ENCODE assay signal across 21 cellular contexts in the genomic region with DNA sequence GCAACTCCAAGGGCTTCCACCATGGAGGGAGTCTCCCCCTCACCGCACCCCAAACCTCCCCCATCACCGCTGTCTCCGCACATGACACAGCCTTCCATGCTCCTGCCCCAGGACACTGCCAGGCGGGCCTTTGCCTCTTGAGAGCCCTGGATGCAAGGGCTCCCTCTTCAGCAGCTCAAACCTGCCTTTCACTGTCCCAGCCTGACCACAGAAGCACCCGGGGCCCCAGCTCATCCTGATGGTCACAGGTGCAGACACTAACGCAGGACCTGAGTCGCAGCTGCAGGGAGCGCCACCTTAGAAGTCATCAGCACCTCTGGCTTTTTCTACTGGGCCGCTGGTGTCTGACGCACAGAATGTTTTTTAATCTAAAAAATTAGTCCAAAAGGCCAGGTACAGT. TPM values are rescaled to one million over a fixed set of nuclear protein-coding genes. Genes with fewer than 3 reads are reported as not detected.
DNase-seq lines count a peak whose midpoint lies in the region; ATAC-seq and TF ChIP-seq lines count a peak whose summit lies in the region.
"Had no signal": no experiment of that assay in that cellular context is flagged by ENCODE, and none has a peak within 500 bp of the region (broad histone marks: within the 10 kb centered on the region; RNA-seq: fewer than 3 reads in every experiment).

No MANE protein-coding gene starts in this region.

- peaks cover 100% of the 10 kb centered on the region for H3K4me1 ChIP-seq in BLaER1
- peaks cover 80% of the 10 kb centered on the region for H3K4me1 ChIP-seq in CD4-positive, alpha-beta memory T cell (ENCODE audit: insufficient read depth, low read length)
- H3K4me1 ChIP-seq: breast epithelium had no signal

- H3K4me3 ChIP-seq in BLaER1, result peak overlapping the region; percentile 54; the same call in 1 of the 2 replicates
- H3K4me3 ChIP-seq in CD4-positive, alpha-beta memory T cell (ENCODE audit: low read length in 2 of 2), result no peak overlapping the region
- H3K4me3 ChIP-seq: breast epithelium, SJSA1, upper lobe of right lung had no signal

- H3K27me3 ChIP-seq in BLaER1 (no peaks in the 10 kb centered on the region), layer of hippocampus (ENCODE audit: control insufficient read depth, insufficient read depth, low read length) (no peaks in the 10 kb centered on the region)
- H3K27me3 ChIP-seq in CD4-positive, alpha-beta memory T cell (ENCODE audit: insufficient read depth, low read length), result no peaks in the 10 kb centered on the region
- H3K27me3 ChIP-seq: breast epithelium, SJSA1, upper lobe of right lung had no signal

- no peaks in the 10 kb centered on the region for H4K20me1 ChIP-seq in BLaER1

- DNase-seq in CD4-positive, alpha-beta memory T cell, result no peak
- DNase-seq in RWPE1 (ENCODE audit: low spot score) (no peak), posterior cingulate gyrus (no peak)
- DNase-seq in NK-92 treated with Interleukin-12 subunit alpha and Interleukin-12 subunit beta, amount 100 ng/mL, for 24 hours (lab: John Stamatoyannopoulos, UW), result no peak
- DNase-seq: activated CD8-positive, alpha-beta memory T cell treated with anti-CD3 and anti-CD28 coated beads, Interleukin-2, amount 50 U/mL, for 48 hours; mammary epithelial cell; natural killer cell; NCI-H1417 treated with DMSO at 0.1 percent for 48 hours; NCI-H69; PC-3; stimulated activated CD4-positive, alpha-beta T cell treated with anti-CD3 and anti-CD28 coated beads, Interleukin-2, amount 100 ng/mL, for 24 hours; stimulated activated naive CD8-positive, alpha-beta T cell treated with anti-CD3 and anti-CD28 coated beads, Interleukin-15, amount 100 ng/mL, for 72 hours; T-helper 9 cell; upper lobe of right lung had no signal

- H3K27ac ChIP-seq in BLaER1, result peak overlapping the region; percentile 98
- peak overlapping the region; percentile 53 for H3K27ac ChIP-seq in CD4-positive, alpha-beta memory T cell (ENCODE audit: low read depth, low read length)
- peak overlapping the region; percentile 70 for H3K27ac ChIP-seq in VCaP
- H3K27ac ChIP-seq in layer of hippocampus (ENCODE audit: low read depth, low read length), result peak overlapping the region; percentile 87
- no peak overlapping the region for H3K27ac ChIP-seq in RWPE1
- H3K27ac ChIP-seq: breast epithelium, SJSA1, upper lobe of right lung had no signal

- H3K4me1 Mint-ChIP-seq in CD4-positive, alpha-beta memory T cell, result peaks cover 42 to 86% (median 65%) of the 10 kb centered on the region in 4 donors

- peak overlapping the region; percentile 97 for H3K4me2 ChIP-seq in BLaER1

- intact Hi-C loops in CD4-positive, alpha-beta memory T cell (cut with micrococcal nuclease), result loop anchor here (2.0 kb wide), 2 partner anchors 18 to 20 kb away; no protein-coding TSS in a partner anchor
- intact Hi-C loops in posterior cingulate gyrus (cut with DNase I), result no loop called here

- TF ChIP-seq CTCF in VCaP (conservative IDR thresholded peaks at IDR 0.05), result no peak
- TF ChIP-seq CTCF in RWPE1 (conservative IDR thresholded peaks at IDR 0.05; ENCODE audit: low read depth), result no peak

- peak overlapping the region; percentile 96 to 98 (median 97) for H3K27ac Mint-ChIP-seq in CD4-positive, alpha-beta memory T cell

- peak overlapping the region; percentile 88 for H3K9ac ChIP-seq in BLaER1

- CTCF ChIA-PET in CD4-positive, alpha-beta memory T cell (lab: Charles Lee; ENCODE audit: partially characterized antibody), result interaction anchor here (1.3 to 28.9 kb wide), 6 partner anchors 11 to 67 kb away, joined by 3 to 845 read pairs (median 54); a partner anchor contains a TSS
- CTCF ChIA-PET in RWPE1 (lab: Yijun Ruan, JAX), result no interaction called here

- ATAC-seq in HG02938 (IDR thresholded peaks at IDR 0.05; ENCODE audit: unreplicated experiment), result no peak
- ATAC-seq: PC-3, upper lobe of right lung had no signal

- H3K9me3 Mint-ChIP-seq in CD4-positive, alpha-beta memory T cell, result no peaks in the 10 kb centered on the region
- H3K9me3 Mint-ChIP-seq: natural killer cell; stimulated activated naive CD8-positive, alpha-beta T cell treated with anti-CD3 and anti-CD28 coated beads, Interleukin-15, amount 100 ng/mL, for 72 hours had no signal

- peaks cover 79% of the 10 kb centered on the region for H3K36me3 ChIP-seq in BLaER1
- H3K36me3 ChIP-seq in CD4-positive, alpha-beta memory T cell (ENCODE audit: insufficient read depth, low read length), result peaks cover 38% of the 10 kb centered on the region
- H3K36me3 ChIP-seq: breast epithelium, SJSA1 had no signal

- peak overlapping the region in 7 of 8 donors; percentile 54 to 82 (median 78) for H3K4me3 Mint-ChIP-seq in CD4-positive, alpha-beta memory T cell
- H3K4me3 Mint-ChIP-seq: natural killer cell had no signal

- H3K9me3 ChIP-seq in BLaER1, result no peaks in the 10 kb centered on the region
- H3K9me3 ChIP-seq in CD4-positive, alpha-beta memory T cell (ENCODE audit: control insufficient read depth in 1 of 2, low read length in 2 of 2), result no peaks in the 10 kb centered on the region
- H3K9me3 ChIP-seq: breast epithelium, SJSA1, upper lobe of right lung had no signal

- H3K36me3 Mint-ChIP-seq in CD4-positive, alpha-beta memory T cell, result peaks cover 44 to 52% of the 10 kb centered on the region in 2 donors
- H3K36me3 Mint-ChIP-seq: natural killer cell had no signal

- POLR2A ChIA-PET in CD4-positive, alpha-beta memory T cell (lab: Charles Lee; ENCODE audit: partially characterized antibody), result interaction anchor here (0.7 to 9.9 kb wide), 10 partner anchors 8 to 305 kb away, joined by 3 to 185 read pairs (median 10); a partner anchor contains a TSS
- POLR2A ChIA-PET in RWPE1 (lab: Yijun Ruan, JAX; ENCODE audit: low non-redundant PET), result no interaction called here

- H3K27me3 Mint-ChIP-seq in CD4-positive, alpha-beta memory T cell, result no peaks in the 10 kb centered on the region
- H3K27me3 Mint-ChIP-seq: stimulated activated naive CD8-positive, alpha-beta T cell treated with anti-CD3 and anti-CD28 coated beads, Interleukin-15, amount 100 ng/mL, for 72 hours had no signal

RNA-seq across cellular contexts. Expression of a gene that starts 54.0 kb away (rescaled TPM):
- total RNA-seq in CD4-positive, alpha-beta memory T cell, result 10 to 100 TPM; 47.7 to 52.2 TPM
- polyA plus RNA-seq in CD4-positive, alpha-beta memory T cell, result 1 to 10 TPM; 4.3 to 9.0 TPM
- total RNA-seq: H1 had no signal
